22 cellular contexts compared by ENCODE assay signal in the genomic region with DNA sequence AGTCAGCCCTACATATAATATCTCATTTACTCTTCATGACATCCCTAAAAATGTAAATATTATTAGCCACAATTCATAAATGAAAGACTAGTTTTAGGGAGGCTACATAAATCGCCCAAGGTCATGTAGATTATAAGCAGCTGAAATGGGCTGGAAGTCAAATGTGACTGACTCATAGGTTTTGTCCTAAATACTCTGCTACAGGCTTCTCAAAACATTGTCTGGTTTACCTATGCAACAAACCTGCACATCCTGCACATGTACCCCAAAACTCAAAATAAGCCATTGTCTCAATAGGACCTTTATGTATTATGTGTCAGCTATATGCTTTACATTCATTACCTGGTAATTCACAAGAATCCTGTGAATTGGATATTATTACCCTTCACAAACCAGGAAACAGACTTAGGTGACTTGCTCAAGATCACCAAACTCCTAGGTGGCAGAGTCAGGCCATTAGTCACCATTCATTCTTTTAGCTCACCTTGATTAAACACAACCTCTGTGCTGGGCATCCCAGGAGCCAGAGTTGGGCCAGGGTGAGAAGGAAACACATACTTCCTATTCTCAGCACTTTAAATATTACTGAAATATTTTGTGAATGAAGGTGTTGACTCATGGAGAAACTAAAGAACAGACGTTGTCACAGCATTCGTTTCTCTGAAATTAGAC.
"Had no signal": no experiment of that assay in that cellular context is flagged by ENCODE, and none has a peak within 500 bp of the region (broad histone marks: within the 10 kb centered on the region; RNA-seq: fewer than 3 reads in every experiment).

No MANE protein-coding gene starts in this region.

- H3K27ac ChIP-seq: esophagus squamous epithelium, neural progenitor cell, parathyroid adenoma, sigmoid colon, stomach, thyroid gland, vagina had no signal

- H3K4me3 ChIP-seq: dorsolateral prefrontal cortex, esophagus squamous epithelium, lung, neural progenitor cell, sigmoid colon, stomach, thyroid gland, vagina had no signal

- H3K36me3 ChIP-seq: esophagus squamous epithelium, neural progenitor cell, sigmoid colon, stomach, thyroid gland, vagina had no signal

- H3K4me2 ChIP-seq: neural progenitor cell had no signal

- DNase-seq: dorsolateral prefrontal cortex; effector CD4-positive, alpha-beta T cell; esophagus squamous epithelium; hypothalamus; immature natural killer cell; mesendoderm; midbrain; naive thymus-derived CD4-positive, alpha-beta T cell; right cardiac atrium; sigmoid colon; stimulated activated CD4-positive, alpha-beta T cell treated with anti-CD3 and anti-CD28 coated beads, Interleukin-2, amount 100 ng/mL, for 24 hours; stimulated activated CD4-positive, alpha-beta T cell treated with anti-CD3 and anti-CD28 coated beads, Interleukin-4, amount 100 ng/mL, for 24 hours; stimulated activated naive CD4-positive, alpha-beta T cell treated with Interleukin-2 at 50 U/mL for 16 hours; stomach; thyroid gland; trophoblast cell had no signal

- H3K4me1 ChIP-seq: esophagus squamous epithelium, neural progenitor cell, sigmoid colon, stomach, thyroid gland, vagina had no signal

- H3K9me3 ChIP-seq: esophagus squamous epithelium, sigmoid colon, stomach, thyroid gland, vagina had no signal

- H3K79me2 ChIP-seq: parathyroid adenoma had no signal

- H2AFZ ChIP-seq: neural progenitor cell, parathyroid adenoma had no signal

- H3K27me3 ChIP-seq: dorsolateral prefrontal cortex, esophagus squamous epithelium, neural progenitor cell, sigmoid colon, stomach, thyroid gland, vagina had no signal

- ATAC-seq: left lobe of liver; naive thymus-derived CD4-positive, alpha-beta T cell; right cardiac atrium; stimulated activated effector memory CD8-positive, alpha-beta T cell treated with anti-CD3 and anti-CD28 coated beads, Interleukin-12 subunit alpha, Interleukin-12 subunit beta, amount 100 ng/mL, for 72 hours had no signal
